Comparison of ENCODE assay signal across 8 cellular contexts in genomic region chr17:29138184-29138955, GRCh38. TPM values are rescaled to one million over a fixed set of nuclear protein-coding genes. Genes with fewer than 3 reads are reported as not detected.
DNase-seq lines count a peak whose midpoint lies in the region; ATAC-seq and TF ChIP-seq lines count a peak whose summit lies in the region.

No MANE protein-coding gene starts in this region.

- peak; percentile 40 for ATAC-seq in GM18867 (IDR thresholded peaks at IDR 0.05; ENCODE audit: unreplicated experiment)
- ATAC-seq in HG02981 (IDR thresholded peaks at IDR 0.05; ENCODE audit: unreplicated experiment), result no peak

- H3K36me3 Mint-ChIP-seq in neural progenitor cell, result peaks cover 3% of the 10 kb centered on the region

- peaks cover 2% of the 10 kb centered on the region for H3K27me3 Mint-ChIP-seq in neural progenitor cell (ENCODE audit: insufficient read depth, low read depth)

- H3K4me3 ChIP-seq in neural progenitor cell, result no peak overlapping the region

- DNase-seq in RPMI8226 (peak; percentile 56), dermis blood vessel endothelial cell (peak; percentile 10), neural progenitor cell (ENCODE audit: low spot score) (no peak), NCI-H1417 (lab: John Stamatoyannopoulos, UW) (no peak), retina (no peak)
- peak in 2 of 3 donors; percentile 63 to 74 for DNase-seq in stimulated activated CD4-positive, alpha-beta T cell treated with anti-CD3 and anti-CD28 coated beads, Interleukin-12 subunit alpha, Interleukin-12 subunit beta, amount 100 ng/mL, for 48 hours (ENCODE audit: low read depth in 2 of 3, low spot score in 1 of 3)

- H3F3A ChIP-seq in neural progenitor cell (ENCODE audit: low read depth), result peaks cover 25% of the 10 kb centered on the region

- no peak overlapping the region for H3K9ac ChIP-seq in neural progenitor cell

- H3K27ac Mint-ChIP-seq in neural progenitor cell, result no peak overlapping the region

- H3K4me1 Mint-ChIP-seq in neural progenitor cell, result peaks cover 41% of the 10 kb centered on the region

- H2AFZ ChIP-seq in neural progenitor cell (replicated peaks), result no peak overlapping the region

- no peaks in the 10 kb centered on the region for H3K9me3 Mint-ChIP-seq in neural progenitor cell

- H3K4me2 ChIP-seq in neural progenitor cell, result no peak overlapping the region

- no peak overlapping the region for H3K27ac ChIP-seq in neural progenitor cell

- H4K20me1 ChIP-seq in neural progenitor cell (ENCODE audit: low read depth), result peaks cover 25% of the 10 kb centered on the region

- peaks cover 47% of the 10 kb centered on the region for H3K4me1 ChIP-seq in neural progenitor cell

- no peaks in the 10 kb centered on the region for H3K27me3 ChIP-seq in neural progenitor cell

- peaks cover 4% of the 10 kb centered on the region for H3K79me2 ChIP-seq in neural progenitor cell (ENCODE audit: low read depth)

- H3K4me3 Mint-ChIP-seq in neural progenitor cell, result no peak overlapping the region

- H3K9me3 ChIP-seq in neural progenitor cell (ENCODE audit: low read depth), result no peaks in the 10 kb centered on the region

- no peaks in the 10 kb centered on the region for H3K36me3 ChIP-seq in neural progenitor cell

- no peak for TF ChIP-seq CTCF in neural progenitor cell (IDR thresholded peaks at IDR 0.05)

RNA-seq across cellular contexts. Expression of gene MYO18A, which starts 41.8 kb away (rescaled TPM):
- total RNA-seq in dermis blood vessel endothelial cell, result 42.4 and 47.4 TPM in 2 replicates
- 11.6 and 24.8 TPM in 2 replicates for total RNA-seq in neural progenitor cell (ENCODE audit: low replicate concordance)

Comparison
In these comparisons a context has a peak if more than half of its experiments do, and no peak if none do; other contexts are left out.
1. DNase-seq: peak in RPMI8226 (single experiment), dermis blood vessel endothelial cell (single experiment) and stimulated activated CD4-positive, alpha-beta T cell treated with anti-CD3 and anti-CD28 coated beads, Interleukin-12 subunit alpha, Interleukin-12 subunit beta, amount 100 ng/mL, for 48 hours (2 of 3); none in neural progenitor cell (single experiment), NCI-H1417 (0 of 3) and retina (single experiment).